ENCODE assay signal across 8 cellular contexts in genomic region chr14:91996951-91997371, GRCh38. TPM values are rescaled to one million over a fixed set of nuclear protein-coding genes. Genes with fewer than 3 reads are reported as not detected.
DNase-seq lines count a peak whose midpoint lies in the region; ATAC-seq, FAIRE-seq and TF ChIP-seq lines count a peak whose summit lies in the region.

No MANE protein-coding gene starts in this region.

- CTCF ChIA-PET in CD8-positive, alpha-beta memory T cell (lab: Charles Lee), result interaction anchor here (0.8 to 1.5 kb wide), 11 partner anchors 9 to 343 kb away, joined by 3 to 5 read pairs (median 3); partner anchors contain the start of gene FBLN5
- CTCF ChIA-PET in HepG2 (lab: Yijun Ruan, JAX; ENCODE audit: low intra/inter-chr PET ratio, low total read pairs), result interaction anchor here (1.3 to 1.5 kb wide), 2 partner anchors 72 to 347 kb away, joined by 4 read pairs; no protein-coding TSS in a partner anchor

- intact Hi-C loops in HepG2 (cut with micrococcal nuclease; ENCODE audit: unreplicated experiment), result loop anchor here (5.0 kb wide), 2 partner anchors 50 to 345 kb away; partner anchors contain the start of gene FBLN5
- intact Hi-C loops in aorta (cut with DNase I), result loop anchor here (5.0 to 10.0 kb wide), 2 partner anchors 50 to 342 kb away; partner anchors contain the start of gene FBLN5 (in 1 of the 2)

- H3K27me3 ChIP-seq in CD8-positive, alpha-beta memory T cell (ENCODE audit: insufficient read depth, low read length, poor library complexity, severe bottlenecking), result no peaks in the 10 kb centered on the region
- H3K27me3 ChIP-seq in HepG2 (ENCODE audit: control insufficient read depth in 1 of 2, insufficient read depth in 2 of 2, low read length in 2 of 2) (no peaks in the 10 kb centered on the region), aorta (ENCODE audit: control insufficient read depth in 1 of 2, insufficient read depth in 2 of 2, low read length in 1 of 2) (no peaks in the 10 kb centered on the region)

- H4K20me1 ChIP-seq in HepG2 (ENCODE audit: insufficient read depth, low read length), result no peaks in the 10 kb centered on the region

- peaks cover 35% of the 10 kb centered on the region for H3K4me1 ChIP-seq in CD8-positive, alpha-beta memory T cell (ENCODE audit: insufficient read depth, low read length)
- H3K4me1 ChIP-seq in HepG2 (ENCODE audit: insufficient read depth, low read length), result no peaks in the 10 kb centered on the region
- H3K4me1 ChIP-seq in aorta (ENCODE audit: control insufficient read depth in 1 of 2, insufficient read depth in 2 of 2, low read length in 2 of 2), result no peaks in the 10 kb centered on the region

- no peaks in the 10 kb centered on the region for H3K79me2 ChIP-seq in HepG2 (ENCODE audit: insufficient read depth, low read length)

- TF ChIP-seq RAD21 in HepG2 (CRISPR knock-in tag; IDR thresholded peaks at IDR 0.05), result no peak

- H2AFZ ChIP-seq in HepG2 (ENCODE audit: low read length), result no peak overlapping the region

- no peaks in the 10 kb centered on the region for H3K9me3 Mint-ChIP-seq in CD8-positive, alpha-beta memory T cell

- WGBS in HepG2 (ENCODE audit: low lambda C conversion rate), result 76% methylated on average over 2 of the region's 2 CpGs
- 4% methylated on average over 2 of the region's 2 CpGs for WGBS in aorta, 2 donors

- FAIRE-seq in H54 (lab: Jason Lieb, UNC), result peak; percentile 80
- FAIRE-seq in HepG2 (lab: Jason Lieb, UNC), result peak; percentile 57

- BruUV-seq in HepG2 (replicated peaks; lab: Mats Ljungman, UMichigan), result no TSS peak

- ATAC-seq in HepG2 (peak; percentile 53; the same call in 2 of the 3 replicates), aorta (ENCODE audit: low FRiP score) (peak; percentile 79), HG03196 (IDR thresholded peaks at IDR 0.05; ENCODE audit: unreplicated experiment) (no peak)

- TF ChIP-seq EP300 in HepG2 (IDR thresholded peaks at IDR 0.05; ENCODE audit: low read depth in 2 of 2, low read length in 2 of 2) (no peak), HepG2 (CRISPR knock-in tag; IDR thresholded peaks at IDR 0.05; ENCODE audit: borderline replicate concordance) (no peak)

- peaks cover 5% of the 10 kb centered on the region for H3K36me3 ChIP-seq in CD8-positive, alpha-beta memory T cell (ENCODE audit: insufficient read depth, low read length)
- H3K36me3 ChIP-seq in HepG2 (replicated peaks in 1 of 2; ENCODE audit: control insufficient read depth in 1 of 2, insufficient read depth in 2 of 2, low read length in 2 of 2) (peaks cover 2 to 18% of the 10 kb centered on the region in 2 experiments; a peak in 4 of 5 replicates), aorta (ENCODE audit: control insufficient read depth in 1 of 2, insufficient read depth in 2 of 2, low read length in 1 of 2) (no peaks in the 10 kb centered on the region)

- peaks cover 38 to 45% (median 41%) of the 10 kb centered on the region in 3 donors for H3K4me1 Mint-ChIP-seq in CD8-positive, alpha-beta memory T cell

- peaks cover 7 to 55% (median 18%) of the 10 kb centered on the region in 3 donors for H3K36me3 Mint-ChIP-seq in CD8-positive, alpha-beta memory T cell

- H3K9me3 ChIP-seq in CD8-positive, alpha-beta memory T cell (ENCODE audit: low read length), result no peaks in the 10 kb centered on the region
- H3K9me3 ChIP-seq in HepG2 (ENCODE audit: low read length) (no peaks in the 10 kb centered on the region), aorta (ENCODE audit: control insufficient read depth, low read length) (no peaks in the 10 kb centered on the region)

- POLR2A ChIA-PET in CD8-positive, alpha-beta memory T cell (lab: Charles Lee), result interaction anchor here (0.6 kb wide), 1 partner anchor 547 kb away, joined by 5 read pairs; no protein-coding TSS in a partner anchor
- POLR2A ChIA-PET in HepG2 (lab: Yijun Ruan, JAX), result interaction anchor here (1.0 kb wide), 1 partner anchor 43 kb away, joined by 3 read pairs; the partner anchor contains the start of gene TRIP11

- TF ChIP-seq CTCF in HepG2 (CRISPR knock-in tag; IDR thresholded peaks at IDR 0.05), result peak; percentile 66

- H3K27me3 Mint-ChIP-seq in CD8-positive, alpha-beta memory T cell, result no peaks in the 10 kb centered on the region

- no peak overlapping the region for H3K4me3 Mint-ChIP-seq in CD8-positive, alpha-beta memory T cell

- peak in 2 of 5 donors; percentile 23 to 40 for DNase-seq in CD8-positive, alpha-beta memory T cell
- DNase-seq in H54 (ENCODE audit: insufficient read length, low spot score) (no peak), NCI-H748 treated with DMSO at 0.1 percent for 48 hours (lab: John Stamatoyannopoulos, UW) (peak; percentile 32), cerebellum (ENCODE audit: low spot score) (peak; percentile 18), HepG2 (ENCODE audit: low spot score) (peak; percentile 48), aorta (no peak)
- no peak for DNase-seq in activated CD4-positive, CD25-positive, alpha-beta regulatory T cell treated with anti-CD3 and anti-CD28 coated beads, Interleukin-2, amount 50 U/mL, for 72 hours

- in situ Hi-C loops in HepG2 (cut with HindIII; ENCODE audit: extremely low pct_ligation_motif_present, low pct_unique_long_range_greater_than_20kb), result no loop called here

- no peak overlapping the region for H3K9ac ChIP-seq in HepG2 (ENCODE audit: insufficient read depth, low read depth, low read length)

- no peak overlapping the region for H3K4me3 ChIP-seq in CD8-positive, alpha-beta memory T cell (ENCODE audit: low read length)
- H3K4me3 ChIP-seq in HepG2 (replicated peaks in 1 of 3; ENCODE audit: insufficient read depth in 1 of 3, low read depth in 2 of 3, low read length in 3 of 3) (no peak overlapping the region), aorta (ENCODE audit: low read length in 2 of 2) (no peak overlapping the region)

- TF ChIP-seq POLR2A in H54 (IDR thresholded peaks at IDR 0.05; ENCODE audit: low read depth, low read length), result no peak
- no peak for TF ChIP-seq POLR2A in HepG2 (IDR thresholded peaks at IDR 0.05; ENCODE audit: insufficient read depth in 1 of 2, low read depth in 2 of 2, low read length in 2 of 2)

- no peak overlapping the region for H3K4me2 ChIP-seq in HepG2 (ENCODE audit: low read depth, low read length)

- peak overlapping the region in 5 of 8 donors; percentile 3 to 50 (median 12) for H3K27ac Mint-ChIP-seq in CD8-positive, alpha-beta memory T cell

- H3K27ac ChIP-seq in CD8-positive, alpha-beta memory T cell (ENCODE audit: low read depth, low read length), result no peak overlapping the region
- H3K27ac ChIP-seq in HepG2 (ENCODE audit: extremely low read length, insufficient read depth, low read length), result no peak overlapping the region
- no peak overlapping the region for H3K27ac ChIP-seq in aorta (ENCODE audit: low read depth in 1 of 2, low read length in 2 of 2)

RNA-seq across cellular contexts. Expression of gene TRIP11, which starts 42.9 kb away (rescaled TPM):
- total RNA-seq in CD8-positive, alpha-beta memory T cell, result 10 to 100 TPM; 45.7 to 50.8 TPM
- 75.2 TPM for polyA plus RNA-seq in CD8-positive, alpha-beta memory T cell
- total RNA-seq in cerebellum (33.1 TPM), HepG2 (2016; rRNA removed; fragmentation: Illumina TruSeq; extraction: Trizol) (32.8 and 51.4 TPM in 2 replicates), aorta (10 to 100 TPM; 63.5 to 75.4 TPM)
- total RNA-seq in HepG2 (2016; cell fraction: cytosol; rRNA removed; fragmentation: Illumina TruSeq; extraction: Trizol; ENCODE audit: low read depth), result 4.5 and 7.6 TPM in 2 replicates
- total RNA-seq in HepG2 (2016; cell fraction: insoluble cytoplasmic fraction; rRNA removed; fragmentation: Illumina TruSeq; extraction: Trizol), result 30.2 and 44.1 TPM in 2 replicates
- total RNA-seq in HepG2 (2016; cell fraction: membrane; rRNA removed; fragmentation: Illumina TruSeq; extraction: Trizol), result 8.8 and 11.2 TPM in 2 replicates
- 50.4 and 51.2 TPM in 2 replicates for total RNA-seq in HepG2 (2016; cell fraction: nucleus; rRNA removed; fragmentation: Illumina TruSeq; extraction: Trizol)
- polyA plus RNA-seq in HepG2 (2011; rRNA removed) (10.5 and 10.9 TPM in 2 replicates), aorta (1 to 10 TPM; 8.4 to 8.9 TPM)
- 4.2 and 5.2 TPM in 2 replicates for polyA plus RNA-seq in HepG2 (2011; cell fraction: cytosol; rRNA removed)
- polyA plus RNA-seq in HepG2 (2011; cell fraction: nucleus; rRNA removed), result 6.4 and 6.6 TPM in 2 replicates
- polyA plus RNA-seq in HepG2 (2012), result 8.6 and 12.1 TPM in 2 replicates
- 2.6 and 3.0 TPM in 2 replicates for polyA plus RNA-seq in HepG2 (2016; cell fraction: cytosol; fragmentation: Illumina TruSeq; extraction: Trizol; ENCODE audit: low read depth)
- polyA plus RNA-seq in HepG2 (2016; cell fraction: insoluble cytoplasmic fraction; fragmentation: Illumina TruSeq; extraction: Trizol; ENCODE audit: low read depth), result 11.0 and 13.4 TPM in 2 replicates
- 2.5 and 2.9 TPM in 2 replicates for polyA plus RNA-seq in HepG2 (2016; cell fraction: membrane; fragmentation: Illumina TruSeq; extraction: Trizol; ENCODE audit: low read depth)
- 17.1 and 18.5 TPM in 2 replicates for polyA plus RNA-seq in HepG2 (2016; cell fraction: nucleus; fragmentation: Illumina TruSeq; extraction: Trizol; ENCODE audit: insufficient read depth, low read depth)
- polyA minus RNA-seq in HepG2 (2011; rRNA and poly(A)+ RNA removed; ENCODE audit: low replicate concordance), result 41.3 and 64.9 TPM in 2 replicates
- polyA minus RNA-seq in HepG2 (2011; cell fraction: cytosol; rRNA and poly(A)+ RNA removed), result 26.4 and 27.7 TPM in 2 replicates
- polyA minus RNA-seq in HepG2 (2011; cell fraction: nucleus; rRNA and poly(A)+ RNA removed), result 37.2 and 66.0 TPM in 2 replicates

RNA-seq across cellular contexts. Expression of gene FBLN5, which starts 49.5 kb away (rescaled TPM):
- total RNA-seq in CD8-positive, alpha-beta memory T cell, result under 1 TPM; 0.82 to 0.96 TPM
- 12.1 TPM for polyA plus RNA-seq in CD8-positive, alpha-beta memory T cell
- 6.1 TPM for total RNA-seq in cerebellum
- total RNA-seq in HepG2 (2016; rRNA removed; fragmentation: Illumina TruSeq; extraction: Trizol), result 0.60 and 0.77 TPM in 2 replicates
- total RNA-seq in HepG2 (2016; cell fraction: cytosol; rRNA removed; fragmentation: Illumina TruSeq; extraction: Trizol; ENCODE audit: low read depth), result 0.09 and 0.30 TPM in 2 replicates
- total RNA-seq in HepG2 (2016; cell fraction: insoluble cytoplasmic fraction; rRNA removed; fragmentation: Illumina TruSeq; extraction: Trizol), result 0.43 and 0.54 TPM in 2 replicates
- 0.45 and 0.68 TPM in 2 replicates for total RNA-seq in HepG2 (2016; cell fraction: membrane; rRNA removed; fragmentation: Illumina TruSeq; extraction: Trizol)
- total RNA-seq in HepG2 (2016; cell fraction: nucleus; rRNA removed; fragmentation: Illumina TruSeq; extraction: Trizol), result 0.66 and 0.96 TPM in 2 replicates
- polyA plus RNA-seq in HepG2 (2011; rRNA removed), result 0.38 and 0.71 TPM in 2 replicates
- 0.15 and 0.74 TPM in 2 replicates for polyA plus RNA-seq in HepG2 (2011; cell fraction: cytosol; rRNA removed)
- 0.23 and 0.81 TPM in 2 replicates for polyA plus RNA-seq in HepG2 (2011; cell fraction: nucleus; rRNA removed)
- polyA plus RNA-seq in HepG2 (2012), result 30.3 and 36.9 TPM in 2 replicates
- polyA plus RNA-seq in HepG2 (2016; cell fraction: cytosol; fragmentation: Illumina TruSeq; extraction: Trizol; ENCODE audit: low read depth), result 0.29 and 0.35 TPM in 2 replicates
- 0.86 and 1.8 TPM in 2 replicates for polyA plus RNA-seq in HepG2 (2016; cell fraction: insoluble cytoplasmic fraction; fragmentation: Illumina TruSeq; extraction: Trizol; ENCODE audit: low read depth)
- polyA plus RNA-seq in HepG2 (2016; cell fraction: membrane; fragmentation: Illumina TruSeq; extraction: Trizol; ENCODE audit: low read depth), result 0.79 and 1.0 TPM in 2 replicates
- 1.5 and 2.6 TPM in 2 replicates for polyA plus RNA-seq in HepG2 (2016; cell fraction: nucleus; fragmentation: Illumina TruSeq; extraction: Trizol; ENCODE audit: insufficient read depth, low read depth)
- polyA minus RNA-seq in HepG2 (2011; rRNA and poly(A)+ RNA removed; ENCODE audit: low replicate concordance), result 0.46 and 2.9 TPM in 2 replicates
- polyA minus RNA-seq in HepG2 (2011; cell fraction: cytosol; rRNA and poly(A)+ RNA removed), result 0.44 and 0.89 TPM in 2 replicates
- polyA minus RNA-seq in HepG2 (2011; cell fraction: nucleus; rRNA and poly(A)+ RNA removed), result 0.75 and 0.77 TPM in 2 replicates
- total RNA-seq in aorta, result 100 to 1,000 TPM; 407 to 431 TPM
- polyA plus RNA-seq in aorta, result 100 to 1,000 TPM; 375 to 735 TPM

Comparison
In these comparisons a context has a peak if more than half of its experiments do, and no peak if none do; other contexts are left out.
1. DNase-seq: peak in NCI-H748 treated with DMSO at 0.1 percent for 48 hours (single experiment), cerebellum (single experiment) and HepG2 (single experiment); none in H54 (single experiment), aorta (0 of 2) and activated CD4-positive, CD25-positive, alpha-beta regulatory T cell treated with anti-CD3 and anti-CD28 coated beads, Interleukin-2, amount 50 U/mL, for 72 hours (single experiment).
2. RNA of gene FBLN5, which starts 49.5 kb away (total RNA-seq): 407 to 431 TPM in aorta; 6.1 TPM in cerebellum (single experiment), 0.82 to 0.96 TPM in CD8-positive, alpha-beta memory T cell and 0.09 to 0.96 TPM in HepG2; every median in the first group is over 10 times any median in the second.